In genomic region chr9:129203556-129203909, GRCh38 we compare ENCODE assay signal across 9 cellular contexts. TPM values are rescaled to one million over a fixed set of nuclear protein-coding genes. Genes with fewer than 3 reads are reported as not detected.
DNase-seq lines count a peak whose midpoint lies in the region; ATAC-seq and TF ChIP-seq lines count a peak whose summit lies in the region.
"Had no signal": no experiment of that assay in that cellular context is flagged by ENCODE, and none has a peak within 500 bp of the region (broad histone marks: within the 10 kb centered on the region; RNA-seq: fewer than 3 reads in every experiment).

No MANE protein-coding gene starts in this region.

- H3K36me3 Mint-ChIP-seq in stimulated activated naive CD8-positive, alpha-beta T cell treated with anti-CD3 and anti-CD28 coated beads, Interleukin-15, Interleukin-2, amounts not matched to agents 100 ng/mL and 50 ng/mL, for 24 hours (ENCODE audit: low read depth): peaks cover 3% of the 10 kb centered on the region
- no peaks in the 10 kb centered on the region for H3K36me3 Mint-ChIP-seq in chondrocyte (ENCODE audit: low read depth)
- no peaks in the 10 kb centered on the region for H3K36me3 Mint-ChIP-seq in nephron (ENCODE audit: low read depth)

- H3K27me3 Mint-ChIP-seq in stimulated activated naive CD8-positive, alpha-beta T cell treated with anti-CD3 and anti-CD28 coated beads, Interleukin-15, Interleukin-2, amounts not matched to agents 100 ng/mL and 50 ng/mL, for 24 hours: peaks cover 1% of the 10 kb centered on the region
- H3K27me3 Mint-ChIP-seq in chondrocyte (ENCODE audit: low read depth) (no peaks in the 10 kb centered on the region), nephron (ENCODE audit: low read depth) (peaks cover 7% of the 10 kb centered on the region)

- peak overlapping the region; percentile 76 for H3K4me3 Mint-ChIP-seq in stimulated activated naive CD8-positive, alpha-beta T cell treated with anti-CD3 and anti-CD28 coated beads, Interleukin-15, Interleukin-2, amounts not matched to agents 100 ng/mL and 50 ng/mL, for 24 hours
- H3K4me3 Mint-ChIP-seq in chondrocyte (ENCODE audit: unreplicated experiment) (peak overlapping the region; percentile 73), nephron (peak overlapping the region; percentile 83 to 84 (median 84))

- no peak for ATAC-seq in stimulated activated naive CD8-positive, alpha-beta T cell treated with anti-CD3 and anti-CD28 coated beads, Interleukin-15, Interleukin-2, amounts not matched to agents 100 U/mL and 50 U/mL, for 24 hours
- no peak for ATAC-seq in HG03565 (IDR thresholded peaks at IDR 0.05; ENCODE audit: unreplicated experiment)

- no peak for DNase-seq in stimulated activated naive CD8-positive, alpha-beta T cell treated with anti-CD3 and anti-CD28 coated beads, Interleukin-15, Interleukin-2, amounts not matched to agents 100 U/mL and 50 U/mL, for 24 hours
- DNase-seq in chondrocyte (ENCODE audit: low spot score): no peak
- no peak for DNase-seq in midbrain (lab: John Stamatoyannopoulos, UW)
- no peak for DNase-seq in NOMO-1 treated with DMSO at 0.1 percent for 48 hours (lab: John Stamatoyannopoulos, UW; ENCODE audit: unreplicated experiment)
- DNase-seq in activated naive CD4-positive, alpha-beta T cell treated with anti-CD3 and anti-CD28 coated beads, Interleukin-2, amount 50 U/mL, for 16 hours: no peak
- DNase-seq: thyroid gland had no signal

- no peak overlapping the region for H3K27ac Mint-ChIP-seq in stimulated activated naive CD8-positive, alpha-beta T cell treated with anti-CD3 and anti-CD28 coated beads, Interleukin-15, Interleukin-2, amounts not matched to agents 100 ng/mL and 50 ng/mL, for 24 hours
- no peak overlapping the region for H3K27ac Mint-ChIP-seq in chondrocyte (ENCODE audit: unreplicated experiment)
- H3K27ac Mint-ChIP-seq in nephron: peak overlapping the region in 2 of 3 experiments; percentile 54 to 78

- TF ChIP-seq CTCF in chondrocyte (IDR thresholded peaks at IDR 0.05): no peak
- no peak for TF ChIP-seq CTCF in nephron (IDR thresholded peaks at IDR 0.05; ENCODE audit: unreplicated experiment in 3 of 3)

- peaks cover 4% of the 10 kb centered on the region for H3K9me3 Mint-ChIP-seq in stimulated activated naive CD8-positive, alpha-beta T cell treated with anti-CD3 and anti-CD28 coated beads, Interleukin-15, Interleukin-2, amounts not matched to agents 100 ng/mL and 50 ng/mL, for 24 hours
- H3K9me3 Mint-ChIP-seq in chondrocyte (ENCODE audit: low read depth) (no peaks in the 10 kb centered on the region), nephron (no peaks in the 10 kb centered on the region)

- peaks cover 25% of the 10 kb centered on the region for H3K4me1 Mint-ChIP-seq in stimulated activated naive CD8-positive, alpha-beta T cell treated with anti-CD3 and anti-CD28 coated beads, Interleukin-15, Interleukin-2, amounts not matched to agents 100 ng/mL and 50 ng/mL, for 24 hours (ENCODE audit: low read depth)
- H3K4me1 Mint-ChIP-seq in chondrocyte (ENCODE audit: low read depth) (peaks cover 10% of the 10 kb centered on the region), nephron (peaks cover 9% of the 10 kb centered on the region)

RNA-seq across cellular contexts. Expression of gene IER5L, which starts 25.5 kb away (rescaled TPM):
- total RNA-seq in chondrocyte: 37.2 to 56.5 TPM (median 38.6 TPM) in 3 replicates

Comparison
In these comparisons a context has a peak if more than half of its experiments do, and no peak if none do; other contexts are left out.
1. H3K27ac Mint-ChIP-seq: peak in nephron (2 of 3); none in stimulated activated naive CD8-positive, alpha-beta T cell treated with anti-CD3 and anti-CD28 coated beads, Interleukin-15, Interleukin-2, amounts not matched to agents 100 ng/mL and 50 ng/mL, for 24 hours (single experiment) and chondrocyte (single experiment).
2. Peak in every context shown above with its lines, with median percentiles within 50 percentile points of each other: H3K4me3 Mint-ChIP-seq.